Comparison of ENCODE assay signal across 18 cellular contexts in genomic region chr12:52182456-52182855, GRCh38. TPM values are rescaled to one million over a fixed set of nuclear protein-coding genes. Genes with fewer than 3 reads are reported as not detected.
DNase-seq lines count a peak whose midpoint lies in the region; ATAC-seq and TF ChIP-seq lines count a peak whose summit lies in the region.
"Had no signal": no experiment of that assay in that cellular context is flagged by ENCODE, and none has a peak within 500 bp of the region (broad histone marks: within the 10 kb centered on the region; RNA-seq: fewer than 3 reads in every experiment).

No MANE protein-coding gene starts in this region.

- H3K4me3 ChIP-seq in AG04450 (ENCODE audit: low read depth, low read length) (no peak overlapping the region), fibroblast of lung (replicated peaks in 1 of 4; ENCODE audit: control extremely low read depth in 1 of 4, insufficient read depth in 1 of 4, low read depth in 3 of 4, low read length in 4 of 4) (no peak overlapping the region)
- H3K4me3 ChIP-seq: A549, hepatocyte, upper lobe of right lung had no signal

- H3K4me1 ChIP-seq in fibroblast of lung (ENCODE audit: control insufficient read depth, extremely low read depth, insufficient read depth, low read length), result peaks cover 49% of the 10 kb centered on the region
- H3K4me1 ChIP-seq: upper lobe of right lung had no signal

- no peaks in the 10 kb centered on the region for H3K27me3 Mint-ChIP-seq in T-helper 2 cell treated with Interferon-gamma antibody and Interleukin-4, amounts not matched to agents 5 μg/mL and 100 μg/mL, for 36 hours (ENCODE audit: low read depth)
- H3K27me3 Mint-ChIP-seq: activated naive CD4-positive, alpha-beta T cell treated with anti-CD3 and anti-CD28 coated beads, Interleukin-2, amount 50 U/mL, for 24 hours; CD4-positive, alpha-beta memory T cell had no signal

- H3K4me1 Mint-ChIP-seq in T-helper 2 cell treated with Interferon-gamma antibody and Interleukin-4, amounts not matched to agents 5 μg/mL and 100 μg/mL, for 36 hours (ENCODE audit: low read depth), result peaks cover 7% of the 10 kb centered on the region
- H3K4me1 Mint-ChIP-seq: activated naive CD4-positive, alpha-beta T cell treated with anti-CD3 and anti-CD28 coated beads, Interleukin-2, amount 50 U/mL, for 24 hours had no signal

- H2AFZ ChIP-seq in fibroblast of lung (ENCODE audit: low read length), result no peak overlapping the region
- H2AFZ ChIP-seq: hepatocyte had no signal

- H3K36me3 ChIP-seq in fibroblast of lung (ENCODE audit: control insufficient read depth, insufficient read depth, low read length), result peaks cover 1% of the 10 kb centered on the region
- H3K36me3 ChIP-seq: upper lobe of right lung had no signal

- no peaks in the 10 kb centered on the region; the same call in 1 of the 2 replicates for H3K9me3 ChIP-seq in AG04450 (ENCODE audit: control insufficient read depth, insufficient read depth, low read length)
- no peaks in the 10 kb centered on the region for H3K9me3 ChIP-seq in fibroblast of lung (ENCODE audit: control insufficient read depth, insufficient read depth, low read depth, low read length)
- H3K9me3 ChIP-seq: A549, upper lobe of right lung had no signal

- H3K9me3 Mint-ChIP-seq in T-helper 2 cell treated with Interferon-gamma antibody and Interleukin-4, amounts not matched to agents 5 μg/mL and 100 μg/mL, for 36 hours, result no peaks in the 10 kb centered on the region
- H3K9me3 Mint-ChIP-seq: activated CD4-positive, alpha-beta T cell treated with anti-CD3 and anti-CD28 coated beads, Interleukin-2, amount 10 ng/mL, durations not matched to agents 7 days and 5 days; activated naive CD4-positive, alpha-beta T cell treated with anti-CD3 and anti-CD28 coated beads, Interleukin-2, amount 50 U/mL, for 24 hours; CD4-positive, alpha-beta memory T cell; stimulated activated effector memory CD8-positive, alpha-beta T cell treated with anti-CD3 and anti-CD28 coated beads, Interleukin-12 subunit alpha, Interleukin-12 subunit beta, amount 100 ng/mL, for 72 hours had no signal

- no peak overlapping the region for H3K27ac Mint-ChIP-seq in T-helper 2 cell treated with Interferon-gamma antibody and Interleukin-4, amounts not matched to agents 5 μg/mL and 100 μg/mL, for 36 hours
- H3K27ac Mint-ChIP-seq: activated CD4-positive, alpha-beta T cell treated with anti-CD3 and anti-CD28 coated beads, Interleukin-2, amount 10 ng/mL, durations not matched to agents 7 days and 5 days; activated naive CD4-positive, alpha-beta T cell treated with anti-CD3 and anti-CD28 coated beads, Interleukin-2, amount 50 U/mL, for 24 hours; CD4-positive, alpha-beta memory T cell; stimulated activated effector memory CD8-positive, alpha-beta T cell treated with anti-CD3 and anti-CD28 coated beads, Interleukin-12 subunit alpha, Interleukin-12 subunit beta, amount 100 ng/mL, for 72 hours had no signal

- no peak overlapping the region for H3K4me2 ChIP-seq in fibroblast of lung (ENCODE audit: extremely low read depth, insufficient read depth, low read length)
- H3K4me2 ChIP-seq: hepatocyte had no signal

- POLR2A ChIA-PET in AG04450 (lab: Yijun Ruan, JAX), result interaction anchor here (0.5 to 2.1 kb wide), 4 partner anchors 9 to 98 kb away, joined by 3 to 17 read pairs (median 5); partner anchors contain the start of gene KRT80

- ATAC-seq in HG03565 (IDR thresholded peaks at IDR 0.05; ENCODE audit: unreplicated experiment), result no peak
- ATAC-seq: stimulated activated effector memory CD8-positive, alpha-beta T cell treated with anti-CD3 and anti-CD28 coated beads, Interleukin-12 subunit alpha, Interleukin-12 subunit beta, amount 100 ng/mL, for 72 hours; upper lobe of right lung had no signal

- DNase-seq in AG04450 (ENCODE audit: low read depth, low spot score) (no peak), NCI-H1092 (lab: John Stamatoyannopoulos, UW) (peak; percentile 55), NCI-H510A treated with DMSO at 0.1 percent for 48 hours (lab: John Stamatoyannopoulos, UW) (peak; percentile 44), fibroblast of lung (ENCODE audit: low read depth in 2 of 2) (no peak)
- DNase-seq in stimulated activated CD4-positive, alpha-beta T cell treated with anti-CD3 and anti-CD28 coated beads, Interleukin-1b, Interleukin-23, amount 100 ng/mL, for 48 hours, result no peak
- DNase-seq in effector CD4-positive, alpha-beta T cell, result no peak
- no peak for DNase-seq in T-helper 2 cell treated with Interferon-gamma antibody and Interleukin-4, amounts not matched to agents 5 μg/mL and 100 μg/mL, for 36 hours (ENCODE audit: low spot score)
- DNase-seq: activated CD4-positive, alpha-beta T cell treated with anti-CD3 and anti-CD28 coated beads, Interleukin-2, amount 10 ng/mL, durations not matched to agents 7 days and 5 days; CD4-positive, alpha-beta memory T cell; midbrain; NCI-H1048; NK-92 treated with Interleukin-12 subunit alpha and Interleukin-12 subunit beta, amount 100 ng/mL, for 24 hours; upper lobe of right lung had no signal

- no peak overlapping the region for H3K9ac ChIP-seq in fibroblast of lung (ENCODE audit: insufficient read depth, low read length)

- H3K36me3 Mint-ChIP-seq in T-helper 2 cell treated with Interferon-gamma antibody and Interleukin-4, amounts not matched to agents 5 μg/mL and 100 μg/mL, for 36 hours (ENCODE audit: low read depth), result no peaks in the 10 kb centered on the region
- H3K36me3 Mint-ChIP-seq: activated naive CD4-positive, alpha-beta T cell treated with anti-CD3 and anti-CD28 coated beads, Interleukin-2, amount 50 U/mL, for 24 hours; CD4-positive, alpha-beta memory T cell; stimulated activated effector memory CD8-positive, alpha-beta T cell treated with anti-CD3 and anti-CD28 coated beads, Interleukin-12 subunit alpha, Interleukin-12 subunit beta, amount 100 ng/mL, for 72 hours had no signal

- no peaks in the 10 kb centered on the region for H4K20me1 ChIP-seq in fibroblast of lung (ENCODE audit: control insufficient read depth, extremely low read depth, insufficient read depth, low read length)

- H3K79me2 ChIP-seq in fibroblast of lung (ENCODE audit: control insufficient read depth, insufficient read depth, low read length), result no peaks in the 10 kb centered on the region
- H3K79me2 ChIP-seq: hepatocyte had no signal

- TF ChIP-seq CTCF in AG04450 (IDR thresholded peaks at IDR 0.05; ENCODE audit: low read depth, low read length) (no peak), fibroblast of lung (conservative IDR thresholded peaks at IDR 0.05 in 1 of 2, IDR thresholded peaks at IDR 0.05 in 1 of 2; ENCODE audit: low read depth in 1 of 2, low read length in 2 of 2) (no peak)

- no peaks in the 10 kb centered on the region for H3K27me3 ChIP-seq in AG04450 (ENCODE audit: control insufficient read depth, insufficient read depth, low read length)
- H3K27me3 ChIP-seq in fibroblast of lung (ENCODE audit: control insufficient read depth, insufficient read depth, low read length), result no peaks in the 10 kb centered on the region
- H3K27me3 ChIP-seq: hepatocyte, upper lobe of right lung had no signal

- H3K27ac ChIP-seq in AG04450 (ENCODE audit: low read depth, low read length), result peak overlapping the region; percentile 94
- peak overlapping the region; percentile 79 for H3K27ac ChIP-seq in fibroblast of lung (ENCODE audit: insufficient read depth, low read length)
- H3K27ac ChIP-seq: hepatocyte, upper lobe of right lung had no signal

- no peak overlapping the region for H3K4me3 Mint-ChIP-seq in T-helper 2 cell treated with Interferon-gamma antibody and Interleukin-4, amounts not matched to agents 5 μg/mL and 100 μg/mL, for 36 hours
- H3K4me3 Mint-ChIP-seq: activated CD4-positive, alpha-beta T cell treated with anti-CD3 and anti-CD28 coated beads, Interleukin-2, amount 10 ng/mL, durations not matched to agents 7 days and 5 days; activated naive CD4-positive, alpha-beta T cell treated with anti-CD3 and anti-CD28 coated beads, Interleukin-2, amount 50 U/mL, for 24 hours; CD4-positive, alpha-beta memory T cell; stimulated activated effector memory CD8-positive, alpha-beta T cell treated with anti-CD3 and anti-CD28 coated beads, Interleukin-12 subunit alpha, Interleukin-12 subunit beta, amount 100 ng/mL, for 72 hours had no signal

- CTCF ChIA-PET in AG04450 (lab: Charles Lee), result interaction anchor here (1.1 to 1.8 kb wide), 3 partner anchors 17 to 157 kb away, joined by 3 to 5 read pairs (median 4); no protein-coding TSS in a partner anchor

RNA-seq across cellular contexts. Expression of gene KRT80, which starts 9.4 kb away (rescaled TPM):
- polyA plus RNA-seq in AG04450 (2011; rRNA removed) (2.1 and 2.3 TPM in 2 replicates), fibroblast of lung (0.90 and 1.0 TPM in 2 replicates)
- polyA minus RNA-seq in AG04450 (2011; rRNA and poly(A)+ RNA removed), result 2.2 and 2.3 TPM in 2 replicates
- total RNA-seq in fibroblast of lung, result under 0.01 and 0.17 TPM in 2 replicates
- polyA plus RNA-seq in fibroblast of lung (2012), result 0.83 and 1.1 TPM in 2 replicates
- polyA minus RNA-seq in fibroblast of lung (ENCODE audit: low replicate concordance), result 0.89 and 1.5 TPM in 2 replicates
- total RNA-seq: activated CD4-positive, alpha-beta T cell treated with anti-CD3 and anti-CD28 coated beads, Interleukin-2, amount 10 ng/mL, durations not matched to agents 7 days and 5 days; CD4-positive, alpha-beta memory T cell had no signal
- polyA plus RNA-seq: CD4-positive, alpha-beta memory T cell had no signal

RNA-seq across cellular contexts. Expression of gene KRT7, which starts 50.6 kb away (rescaled TPM):
- 1.0 and 4.6 TPM in 2 replicates for polyA plus RNA-seq in AG04450 (2011; rRNA removed)
- polyA minus RNA-seq in AG04450 (2011; rRNA and poly(A)+ RNA removed), result 0.60 and 1.1 TPM in 2 replicates
- 3.1 and 3.5 TPM in 2 replicates for total RNA-seq in fibroblast of lung
- 3.1 and 8.6 TPM in 2 replicates for polyA plus RNA-seq in fibroblast of lung
- polyA plus RNA-seq in fibroblast of lung (2012), result 2.6 and 11.8 TPM in 2 replicates
- 25.5 and 29.2 TPM in 2 replicates for polyA minus RNA-seq in fibroblast of lung (ENCODE audit: low replicate concordance)
- total RNA-seq: CD4-positive, alpha-beta memory T cell had no signal
- polyA plus RNA-seq: CD4-positive, alpha-beta memory T cell had no signal

Comparison
In these comparisons a context has a peak if more than half of its experiments do, and no peak if none do; other contexts are left out.
1. DNase-seq: peak in NCI-H1092 (single experiment) and NCI-H510A treated with DMSO at 0.1 percent for 48 hours (single experiment); none in AG04450 (single experiment), fibroblast of lung (0 of 2), stimulated activated CD4-positive, alpha-beta T cell treated with anti-CD3 and anti-CD28 coated beads, Interleukin-1b, Interleukin-23, amount 100 ng/mL, for 48 hours (single experiment), effector CD4-positive, alpha-beta T cell (single experiment) and T-helper 2 cell treated with Interferon-gamma antibody and Interleukin-4, amounts not matched to agents 5 μg/mL and 100 μg/mL, for 36 hours (single experiment).